ENCODE assay signal across 8 cellular contexts in genomic region chr1:67532452-67533216, GRCh38.
DNase-seq lines count a peak whose midpoint lies in the region; TF ChIP-seq lines count a peak whose summit lies in the region.

No MANE protein-coding gene starts in this region.

- no peaks in the 10 kb centered on the region for H4K20me1 ChIP-seq in GM23248 (ENCODE audit: insufficient read depth)
- H4K20me1 ChIP-seq in MM.1S (ENCODE audit: insufficient read depth, low read length): no peaks in the 10 kb centered on the region

- DNase-seq in ELR (ENCODE audit: low read depth) (peak; percentile 85), GM23248 (peak; percentile 83), MM.1S (peak; percentile 68), RPMI8226 (peak; percentile 66), endothelial cell (ENCODE audit: low spot score) (peak; percentile 49), mesendoderm (peak; percentile 89), NCI-H187 treated with DMSO at 0.1 percent for 48 hours (lab: John Stamatoyannopoulos, UW) (no peak)
- DNase-seq in activated T-helper 1 cell treated with anti-CD3 and anti-CD28 coated beads, Interleukin-12 subunit alpha, Interleukin-12 subunit beta, Interleukin-2, Interleukin-4 antibody, amounts not matched to agents 30 ng/mL and 10 ng/mL and 1 ng/mL, durations not matched to agents 14 hours and 24 hours and 36 hours (ENCODE audit: low spot score): no peak

- no peaks in the 10 kb centered on the region for H3K36me3 Mint-ChIP-seq in endothelial cell (ENCODE audit: low read depth, unreplicated experiment)
- H3K36me3 Mint-ChIP-seq in activated T-helper 1 cell treated with anti-CD3 and anti-CD28 coated beads, Interleukin-12 subunit alpha, Interleukin-12 subunit beta, Interleukin-2, Interleukin-4 antibody, amounts not matched to agents 30 ng/mL and 10 ng/mL and 1 ng/mL, durations not matched to agents 14 hours and 24 hours and 36 hours (ENCODE audit: low read depth): no peaks in the 10 kb centered on the region

- 52 to 53% methylated on average over 7 of the region's 7 CpGs for WGBS in GM23248 (ENCODE audit: low coverage in 1 of 2, low lambda C conversion rate in 2 of 2, missing lambda C conversion rate in 2 of 2), 2 experiments
- no CpG with 5 or more reads among the region's 7 CpGs for WGBS in mesendoderm (ENCODE audit: extremely low coverage, insufficient coverage, low lambda C conversion rate)

- no peak overlapping the region for H3K56ac ChIP-seq in mesendoderm (ENCODE audit: low read length)

- no peak overlapping the region for H3K9ac ChIP-seq in GM23248
- H3K9ac ChIP-seq in MM.1S (ENCODE audit: low read length): no peak overlapping the region
- H3K9ac ChIP-seq in mesendoderm (ENCODE audit: low read length): no peak overlapping the region

- no peak overlapping the region for H2BK120ac ChIP-seq in mesendoderm (ENCODE audit: low read depth, low read length)

- no peak overlapping the region for H3K27ac ChIP-seq in GM23248
- H3K27ac ChIP-seq in MM.1S (ENCODE audit: low read length): no peak overlapping the region
- no peak overlapping the region for H3K27ac ChIP-seq in mesendoderm (ENCODE audit: low read depth, low read length)

- H2AFZ ChIP-seq in GM23248: peak overlapping the region; percentile 58
- no peak overlapping the region for H2AFZ ChIP-seq in MM.1S (ENCODE audit: low read length)

- H3K9me3 ChIP-seq in GM23248 (ENCODE audit: low read depth): no peaks in the 10 kb centered on the region
- H3K9me3 ChIP-seq in MM.1S (replicated peaks; ENCODE audit: insufficient read depth, low read length): no peaks in the 10 kb centered on the region

- no peaks in the 10 kb centered on the region for H3K9me3 Mint-ChIP-seq in endothelial cell (ENCODE audit: unreplicated experiment)
- peaks cover 7% of the 10 kb centered on the region for H3K9me3 Mint-ChIP-seq in activated T-helper 1 cell treated with anti-CD3 and anti-CD28 coated beads, Interleukin-12 subunit alpha, Interleukin-12 subunit beta, Interleukin-2, Interleukin-4 antibody, amounts not matched to agents 30 ng/mL and 10 ng/mL and 1 ng/mL, durations not matched to agents 14 hours and 24 hours and 36 hours

- H3K18ac ChIP-seq in mesendoderm (ENCODE audit: low read length): no peak overlapping the region

- H2BK5ac ChIP-seq in mesendoderm (ENCODE audit: low read length): no peak overlapping the region

- H3K4ac ChIP-seq in mesendoderm (ENCODE audit: low read depth, low read length): no peak overlapping the region

- peaks cover 2% of the 10 kb centered on the region for H3K4me1 Mint-ChIP-seq in endothelial cell (ENCODE audit: unreplicated experiment)
- no peaks in the 10 kb centered on the region for H3K4me1 Mint-ChIP-seq in activated T-helper 1 cell treated with anti-CD3 and anti-CD28 coated beads, Interleukin-12 subunit alpha, Interleukin-12 subunit beta, Interleukin-2, Interleukin-4 antibody, amounts not matched to agents 30 ng/mL and 10 ng/mL and 1 ng/mL, durations not matched to agents 14 hours and 24 hours and 36 hours (ENCODE audit: low read depth)

- no peak overlapping the region for H3K23ac ChIP-seq in mesendoderm (ENCODE audit: low read length)

- H4K5ac ChIP-seq in mesendoderm (ENCODE audit: low read length): no peak overlapping the region

- in situ Hi-C loops in GM23248 (cut with MboI): loop anchor here (5.0 to 25.0 kb wide), 3 partner anchors 230 to 805 kb away; partner anchors contain the start of gene GNG12

- H3K4me1 ChIP-seq in GM23248 (ENCODE audit: insufficient read depth) (peaks cover 8% of the 10 kb centered on the region), MM.1S (ENCODE audit: low read length) (no peaks in the 10 kb centered on the region), mesendoderm (ENCODE audit: control insufficient read depth, low read depth, low read length) (no peaks in the 10 kb centered on the region)

- H3K27me3 Mint-ChIP-seq in endothelial cell (ENCODE audit: unreplicated experiment): peaks cover 7% of the 10 kb centered on the region
- H3K27me3 Mint-ChIP-seq in activated T-helper 1 cell treated with anti-CD3 and anti-CD28 coated beads, Interleukin-12 subunit alpha, Interleukin-12 subunit beta, Interleukin-2, Interleukin-4 antibody, amounts not matched to agents 30 ng/mL and 10 ng/mL and 1 ng/mL, durations not matched to agents 14 hours and 24 hours and 36 hours (ENCODE audit: insufficient read depth): peaks cover 7% of the 10 kb centered on the region

- intact Hi-C loops in activated T-helper 1 cell treated with anti-CD3 and anti-CD28 coated beads, Interleukin-12 subunit alpha, Interleukin-12 subunit beta, Interleukin-2, Interleukin-4 antibody, amounts not matched to agents 30 ng/mL and 10 ng/mL and 1 ng/mL, durations not matched to agents 14 hours and 24 hours and 36 hours (cut with micrococcal nuclease): no loop called here

- TF ChIP-seq CTCF in MM.1S (IDR thresholded peaks at IDR 0.05; ENCODE audit: low read length) (peak; percentile 68), endothelial cell (IDR thresholded peaks at IDR 0.05; ENCODE audit: unreplicated experiment) (peak; percentile 87)

- no peak overlapping the region for H3K27ac Mint-ChIP-seq in endothelial cell (ENCODE audit: unreplicated experiment)
- H3K27ac Mint-ChIP-seq in activated T-helper 1 cell treated with anti-CD3 and anti-CD28 coated beads, Interleukin-12 subunit alpha, Interleukin-12 subunit beta, Interleukin-2, Interleukin-4 antibody, amounts not matched to agents 30 ng/mL and 10 ng/mL and 1 ng/mL, durations not matched to agents 14 hours and 24 hours and 36 hours: no peak overlapping the region

- peaks cover 3% of the 10 kb centered on the region; the same call in 1 of the 2 replicates for H3F3A ChIP-seq in GM23248 (ENCODE audit: insufficient read depth)
- H3F3A ChIP-seq in MM.1S (ENCODE audit: insufficient read depth, low read length): no peaks in the 10 kb centered on the region

- H2BK15ac ChIP-seq in mesendoderm (replicated peaks; ENCODE audit: low read depth): no peak overlapping the region

- H3K4me3 ChIP-seq in GM23248 (no peak overlapping the region), MM.1S (ENCODE audit: low read length) (no peak overlapping the region), mesendoderm (ENCODE audit: low read length) (no peak overlapping the region)

- H2AK5ac ChIP-seq in mesendoderm (ENCODE audit: low read length): no peak overlapping the region

- no peak overlapping the region for H3K4me3 Mint-ChIP-seq in endothelial cell (ENCODE audit: unreplicated experiment)
- H3K4me3 Mint-ChIP-seq in activated T-helper 1 cell treated with anti-CD3 and anti-CD28 coated beads, Interleukin-12 subunit alpha, Interleukin-12 subunit beta, Interleukin-2, Interleukin-4 antibody, amounts not matched to agents 30 ng/mL and 10 ng/mL and 1 ng/mL, durations not matched to agents 14 hours and 24 hours and 36 hours: no peak overlapping the region

- no peaks in the 10 kb centered on the region for H3K27me3 ChIP-seq in GM23248 (replicated peaks; ENCODE audit: insufficient read depth)
- no peaks in the 10 kb centered on the region for H3K27me3 ChIP-seq in MM.1S (replicated peaks; ENCODE audit: insufficient read depth, low read length)
- no peaks in the 10 kb centered on the region for H3K27me3 ChIP-seq in mesendoderm (ENCODE audit: insufficient read depth, low read length, poor library complexity)

- H3K9me2 ChIP-seq in GM23248 (ENCODE audit: insufficient read depth) (no peaks in the 10 kb centered on the region), MM.1S (replicated peaks; ENCODE audit: insufficient read depth, low read length) (no peaks in the 10 kb centered on the region)

- no peak overlapping the region for H4K8ac ChIP-seq in mesendoderm (ENCODE audit: low read depth, low read length)

- H3K79me2 ChIP-seq in GM23248 (ENCODE audit: insufficient read depth): no peaks in the 10 kb centered on the region
- no peaks in the 10 kb centered on the region for H3K79me2 ChIP-seq in MM.1S (ENCODE audit: low read length)
- no peaks in the 10 kb centered on the region for H3K79me2 ChIP-seq in mesendoderm (ENCODE audit: control insufficient read depth, insufficient read depth, low read length)

- H3K36me3 ChIP-seq in GM23248 (ENCODE audit: low read depth): no peaks in the 10 kb centered on the region
- no peaks in the 10 kb centered on the region for H3K36me3 ChIP-seq in MM.1S (replicated peaks; ENCODE audit: insufficient read depth, low read length)
- H3K36me3 ChIP-seq in mesendoderm (ENCODE audit: control insufficient read depth, insufficient read depth, low read length): no peaks in the 10 kb centered on the region

- H3K4me2 ChIP-seq in GM23248 (ENCODE audit: unreplicated experiment): no peak overlapping the region
- no peak overlapping the region for H3K4me2 ChIP-seq in MM.1S (ENCODE audit: low read depth, low read length)
- H3K4me2 ChIP-seq in mesendoderm (ENCODE audit: low read length): no peak overlapping the region

- H3K79me1 ChIP-seq in mesendoderm (ENCODE audit: low read length): no peaks in the 10 kb centered on the region

Comparison
In these comparisons a context has a peak if more than half of its experiments do, and no peak if none do; other contexts are left out.
1. DNase-seq: peak in ELR (single experiment), GM23248 (single experiment), MM.1S (single experiment), RPMI8226 (single experiment), endothelial cell (single experiment) and mesendoderm (single experiment); none in NCI-H187 treated with DMSO at 0.1 percent for 48 hours (single experiment) and activated T-helper 1 cell treated with anti-CD3 and anti-CD28 coated beads, Interleukin-12 subunit alpha, Interleukin-12 subunit beta, Interleukin-2, Interleukin-4 antibody, amounts not matched to agents 30 ng/mL and 10 ng/mL and 1 ng/mL, durations not matched to agents 14 hours and 24 hours and 36 hours (single experiment).